Comparison of ENCODE assay signal across 23 cellular contexts in the genomic region with DNA sequence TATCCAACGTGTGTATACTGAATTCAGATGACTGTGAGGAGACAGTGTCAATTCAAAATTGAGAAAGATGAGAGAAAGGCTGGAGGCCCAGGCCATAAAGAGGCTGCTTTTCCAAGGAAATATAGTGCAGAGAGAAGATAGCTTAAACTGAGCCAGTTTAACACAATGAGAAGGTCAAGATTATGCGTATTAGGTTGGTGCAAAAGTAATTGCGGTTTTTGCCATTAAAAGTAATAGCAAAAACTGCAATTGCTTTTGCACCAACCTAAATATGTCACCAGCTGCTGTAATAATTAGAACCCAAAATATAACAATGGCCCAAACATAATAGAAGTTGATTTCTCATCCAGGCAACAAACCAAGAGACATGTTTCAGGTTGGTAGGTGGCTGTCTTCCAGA.
DNase-seq lines count a peak whose midpoint lies in the region; ATAC-seq, FAIRE-seq and TF ChIP-seq lines count a peak whose summit lies in the region.
"Had no signal": no experiment of that assay in that cellular context is flagged by ENCODE, and none has a peak within 500 bp of the region (broad histone marks: within the 10 kb centered on the region; RNA-seq: fewer than 3 reads in every experiment).

No MANE protein-coding gene starts in this region.

- WGBS in K562 (ENCODE audit: insufficient coverage, low coverage, missing lambda C conversion rate): 0% methylated on average over 3 of the region's 3 CpGs
- 67% methylated on average over 3 of the region's 3 CpGs for WGBS in prostate gland

- H3K4me1 ChIP-seq in DND-41 (ENCODE audit: insufficient read depth, low read length) (peaks cover 8% of the 10 kb centered on the region), Loucy (ENCODE audit: insufficient read depth, low read length, poor library complexity, severe bottlenecking) (peaks cover 14% of the 10 kb centered on the region), K562 (replicated peaks in 1 of 2; ENCODE audit: control insufficient read depth in 2 of 2, insufficient read depth in 2 of 2, low read length in 2 of 2) (no peaks in the 10 kb centered on the region), prostate gland (replicated peaks) (no peaks in the 10 kb centered on the region)
- H3K4me1 ChIP-seq: A549; BE2C; BLaER1 treated with 17β-estradiol and CSF1 and Interleukin-3, amounts not matched to agents 10 nM and 100 nM had no signal

- CTCF ChIA-PET in K562 (lab: Yijun Ruan, JAX; ENCODE audit: low intra/inter-chr PET ratio): no interaction called here
- CTCF ChIA-PET in RWPE1 (lab: Yijun Ruan, JAX): no interaction called here

- DNase-seq in DND-41: no peak
- DNase-seq in K562 (ENCODE audit: extremely low read depth in 1 of 4, low spot score in 3 of 4): no peak
- no peak for DNase-seq in NCI-H1694 (lab: John Stamatoyannopoulos, UW)
- no peak for DNase-seq in prostate gland (ENCODE audit: low spot score)
- DNase-seq in RWPE1 (ENCODE audit: low spot score): no peak
- DNase-seq: 8988T; ACHN; AML-193; BE2C; CD4-positive, alpha-beta T cell; CD8-positive, alpha-beta memory T cell; DMS 273 treated with DMSO at 0.1 percent for 48 hours; DMS79; GF-D8; GM23248; H7; HCEC 1CT had no signal

- no peak overlapping the region for H3K27ac ChIP-seq in DND-41 (ENCODE audit: low read length)
- H3K27ac ChIP-seq in K562 (ENCODE audit: extremely low read depth, low read depth, low read length): no peak overlapping the region
- no peak overlapping the region for H3K27ac ChIP-seq in prostate gland
- H3K27ac ChIP-seq in RWPE1: no peak overlapping the region
- H3K27ac ChIP-seq: A549; BLaER1 treated with 17β-estradiol and CSF1 and Interleukin-3, amounts not matched to agents 10 nM and 100 nM; GM23248 had no signal

- ATAC-seq in DND-41 (ENCODE audit: insufficient read depth, low read depth) (no peak), K562 (no peak)
- ATAC-seq: A549 had no signal

- H3K9me2 ChIP-seq in Loucy (replicated peaks; ENCODE audit: low read depth, low read length): no peaks in the 10 kb centered on the region

- H3K79me2 ChIP-seq in DND-41 (ENCODE audit: insufficient read depth, low read length) (no peaks in the 10 kb centered on the region), Loucy (ENCODE audit: insufficient read depth, low read length) (no peaks in the 10 kb centered on the region), K562 (ENCODE audit: control insufficient read depth, insufficient read depth, low read length) (no peaks in the 10 kb centered on the region)

- H3K9me3 ChIP-seq in DND-41 (ENCODE audit: insufficient read depth, low read length, severe bottlenecking) (peaks cover 11% of the 10 kb centered on the region), Loucy (ENCODE audit: insufficient read depth, low read depth, low read length) (peaks cover 17% of the 10 kb centered on the region), K562 (replicated peaks; ENCODE audit: control insufficient read depth, insufficient read depth, low read depth, low read length) (no peaks in the 10 kb centered on the region), prostate gland (no peaks in the 10 kb centered on the region)
- H3K9me3 ChIP-seq: A549, BE2C had no signal

- POLR2A ChIA-PET in K562 (lab: Yijun Ruan, JAX) (no interaction called here), RWPE1 (lab: Yijun Ruan, JAX; ENCODE audit: low non-redundant PET) (no interaction called here)

- in situ Hi-C loops in K562 (cut with MboI): no loop called here

- H3K9ac ChIP-seq in DND-41 (ENCODE audit: low read depth, low read length) (no peak overlapping the region), Loucy (ENCODE audit: low read depth, low read length, poor library complexity, severe bottlenecking) (no peak overlapping the region), K562 (ENCODE audit: insufficient read depth in 1 of 2, low read depth in 2 of 2, low read length in 2 of 2) (no peak overlapping the region)
- H3K9ac ChIP-seq: BLaER1 treated with 17β-estradiol and CSF1 and Interleukin-3, amounts not matched to agents 10 nM and 100 nM; GM23248 had no signal

- TF ChIP-seq CTCF in DND-41 (IDR thresholded peaks at IDR 0.05; ENCODE audit: borderline replicate concordance, extremely low read depth, low read length, poor library complexity, severe bottlenecking): no peak
- TF ChIP-seq CTCF in Loucy (conservative IDR thresholded peaks at IDR 0.05; ENCODE audit: low read length): no peak
- TF ChIP-seq CTCF in K562 (IDR thresholded peaks at IDR 0.05 in 2 of 3, conservative IDR thresholded peaks at IDR 0.05 in 1 of 3; ENCODE audit: insufficient read depth in 2 of 3, low read depth in 1 of 3, low read length in 3 of 3): no peak
- TF ChIP-seq CTCF in prostate gland (IDR thresholded peaks at IDR 0.05): no peak
- no peak for TF ChIP-seq CTCF in RWPE1 (conservative IDR thresholded peaks at IDR 0.05; ENCODE audit: low read depth)

- H2AFZ ChIP-seq in DND-41 (ENCODE audit: low read depth, low read length) (peak overlapping the region; percentile 10; the same call in 1 of the 2 replicates), Loucy (ENCODE audit: low read length) (peak overlapping the region; percentile 47; the same call in 1 of the 2 replicates), K562 (ENCODE audit: low read depth, low read length) (no peak overlapping the region)
- H2AFZ ChIP-seq: GM23248 had no signal

- H3K4me3 ChIP-seq in DND-41 (ENCODE audit: low read depth in 1 of 2, low read length in 2 of 2): no peak overlapping the region
- H3K4me3 ChIP-seq in Loucy (ENCODE audit: low read length, poor library complexity, severe bottlenecking): no peak overlapping the region
- no peak overlapping the region for H3K4me3 ChIP-seq in K562
- no peak overlapping the region for H3K4me3 ChIP-seq in prostate gland
- H3K4me3 ChIP-seq: A549; BLaER1 treated with 17β-estradiol and CSF1 and Interleukin-3, amounts not matched to agents 10 nM and 100 nM; GM23248 had no signal

- intact Hi-C loops in K562 (cut with micrococcal nuclease): no loop called here
- intact Hi-C loops in prostate gland (cut with DNase I): no loop called here

- FAIRE-seq in K562 (lab: Jason Lieb, UNC): no peak
- FAIRE-seq: A549, D721Med, GM19239, H1 had no signal

- no peaks in the 10 kb centered on the region for H4K20me1 ChIP-seq in DND-41 (ENCODE audit: insufficient read depth, low read length)
- H4K20me1 ChIP-seq in Loucy (ENCODE audit: insufficient read depth, low read length, poor library complexity, severe bottlenecking): no peaks in the 10 kb centered on the region
- H4K20me1 ChIP-seq in K562 (replicated peaks; ENCODE audit: control insufficient read depth, insufficient read depth, low read length): no peaks in the 10 kb centered on the region
- H4K20me1 ChIP-seq: BLaER1 treated with 17β-estradiol and CSF1 and Interleukin-3, amounts not matched to agents 10 nM and 100 nM had no signal

- TF ChIP-seq RAD21 in K562 (CRISPR knock-in tag; conservative IDR thresholded peaks at IDR 0.05 in 1 of 2, IDR thresholded peaks at IDR 0.05 in 1 of 2): no peak

- BruUV-seq in K562 (replicated peaks; lab: Mats Ljungman, UMichigan): no TSS peak

- H3K27me3 ChIP-seq in DND-41 (ENCODE audit: insufficient read depth, low read length, poor library complexity): no peaks in the 10 kb centered on the region
- H3K27me3 ChIP-seq in Loucy (ENCODE audit: insufficient read depth, low read length, poor library complexity, severe bottlenecking): no peaks in the 10 kb centered on the region
- H3K27me3 ChIP-seq in K562 (ENCODE audit: control insufficient read depth in 2 of 2, insufficient read depth in 2 of 2, low read length in 2 of 2): no peaks in the 10 kb centered on the region
- H3K27me3 ChIP-seq in prostate gland (replicated peaks; ENCODE audit: insufficient read depth): no peaks in the 10 kb centered on the region
- H3K27me3 ChIP-seq: BE2C; BLaER1 treated with 17β-estradiol and CSF1 and Interleukin-3, amounts not matched to agents 10 nM and 100 nM had no signal

- H3K36me3 ChIP-seq in DND-41 (ENCODE audit: insufficient read depth, low read length) (no peaks in the 10 kb centered on the region), Loucy (ENCODE audit: insufficient read depth, low read length) (no peaks in the 10 kb centered on the region), K562 (ENCODE audit: control insufficient read depth, insufficient read depth, low read length) (no peaks in the 10 kb centered on the region), prostate gland (no peaks in the 10 kb centered on the region)
- H3K36me3 ChIP-seq: BE2C had no signal

- TF ChIP-seq EP300 in K562 (IDR thresholded peaks at IDR 0.05; ENCODE audit: low read length): no peak

- H3K4me2 ChIP-seq in DND-41 (ENCODE audit: insufficient read depth, low read length) (no peak overlapping the region), Loucy (ENCODE audit: low read depth, low read length, poor library complexity, severe bottlenecking) (no peak overlapping the region), K562 (ENCODE audit: insufficient read depth, low read length) (no peak overlapping the region)
- H3K4me2 ChIP-seq: A549; BLaER1 treated with 17β-estradiol and CSF1 and Interleukin-3, amounts not matched to agents 10 nM and 100 nM had no signal

- no peaks in the 10 kb centered on the region for H3K9me1 ChIP-seq in K562 (ENCODE audit: control insufficient read depth, insufficient read depth, low read length)

- TF ChIP-seq POLR2A in K562 (conservative IDR thresholded peaks at IDR 0.05) (no peak), prostate gland (IDR thresholded peaks at IDR 0.05) (no peak)

- H3F3A ChIP-seq in Loucy (ENCODE audit: low read depth): no peaks in the 10 kb centered on the region
